8 cellular contexts compared by ENCODE assay signal in genomic region chr11:96388891-96389603, GRCh38. TPM values are rescaled to one million over a fixed set of nuclear protein-coding genes. Genes with fewer than 3 reads are reported as not detected.
DNase-seq lines count a peak whose midpoint lies in the region; ATAC-seq, FAIRE-seq and TF ChIP-seq lines count a peak whose summit lies in the region.

No MANE protein-coding gene starts in this region.

- H3K79me2 ChIP-seq in Karpas-422 (ENCODE audit: low read length): peaks cover 67% of the 10 kb centered on the region

- DNase-seq in NCI-H82 (lab: John Stamatoyannopoulos, UW) (peak; percentile 78), NCI-H82 treated with DMSO at 0.1 percent for 48 hours (lab: John Stamatoyannopoulos, UW; ENCODE audit: unreplicated experiment) (no peak), H54 (ENCODE audit: insufficient read length, low spot score) (peak; percentile 6), Karpas-422 (no peak), left ventricle myocardium superior (no peak), psoas muscle (no peak), cortex of kidney (lab: John Stamatoyannopoulos, UW) (no peak)

- H2AFZ ChIP-seq in Karpas-422 (ENCODE audit: low read length): peak overlapping the region; percentile 86

- peaks cover 40% of the 10 kb centered on the region for H3K36me3 Mint-ChIP-seq in activated T-helper 17 cell treated with anti-CD3 and anti-CD28 coated beads, Interleukin-2, amount 50 U/mL, for 72 hours (ENCODE audit: low read depth)

- peaks cover 2% of the 10 kb centered on the region; the same call in 1 of the 2 replicates for H4K20me1 ChIP-seq in Karpas-422 (ENCODE audit: insufficient read depth, low read depth, low read length)

- H3K9me3 Mint-ChIP-seq in activated T-helper 17 cell treated with anti-CD3 and anti-CD28 coated beads, Interleukin-2, amount 50 U/mL, for 72 hours: no peaks in the 10 kb centered on the region

- peak overlapping the region; percentile 82 for H3K4me3 ChIP-seq in Karpas-422 (ENCODE audit: low read length)
- peak overlapping the region; percentile 93 for H3K4me3 ChIP-seq in psoas muscle

- H3K27me3 ChIP-seq in Karpas-422 (ENCODE audit: low read length) (no peaks in the 10 kb centered on the region), psoas muscle (ENCODE audit: insufficient read depth in 3 of 3, low read length in 2 of 3) (no peaks in the 10 kb centered on the region)

- H3K9me2 ChIP-seq in Karpas-422 (replicated peaks; ENCODE audit: insufficient read depth, low read length): no peaks in the 10 kb centered on the region

- H3K36me3 ChIP-seq in Karpas-422 (ENCODE audit: insufficient read depth, low read length): peaks cover 26% of the 10 kb centered on the region
- peaks cover 0 to 16% of the 10 kb centered on the region in 2 donors for H3K36me3 ChIP-seq in psoas muscle (ENCODE audit: insufficient read depth in 1 of 2, low read depth in 1 of 2)

- H3K4me1 ChIP-seq in Karpas-422 (ENCODE audit: low read length) (peaks cover 29% of the 10 kb centered on the region), psoas muscle (peaks cover 12% of the 10 kb centered on the region)

- peak overlapping the region; percentile 55 for H3K27ac ChIP-seq in Karpas-422 (ENCODE audit: low read length)
- peak overlapping the region; percentile 92 for H3K27ac ChIP-seq in psoas muscle

- no peak for TF ChIP-seq CTCF in psoas muscle (IDR thresholded peaks at IDR 0.05)

- H3K9ac ChIP-seq in Karpas-422 (ENCODE audit: low read length): peak overlapping the region; percentile 75

- no peak for FAIRE-seq in H54 (lab: Jason Lieb, UNC)

- intact Hi-C loops in left ventricle myocardium superior (cut with micrococcal nuclease) (no loop called here), psoas muscle (cut with DNase I) (no loop called here)

- H3K27ac Mint-ChIP-seq in activated T-helper 17 cell treated with anti-CD3 and anti-CD28 coated beads, Interleukin-2, amount 50 U/mL, for 72 hours: peak overlapping the region; percentile 94

- 0 to 1% (median 0%) methylated on average over 21 of the region's 21 CpGs for WGBS in psoas muscle, 3 donors

- no peak for TF ChIP-seq POLR2A in H54 (IDR thresholded peaks at IDR 0.05; ENCODE audit: low read depth, low read length)

- H3K9me3 ChIP-seq in Karpas-422 (ENCODE audit: low read length) (no peaks in the 10 kb centered on the region), psoas muscle (no peaks in the 10 kb centered on the region)

- H3K4me2 ChIP-seq in Karpas-422 (ENCODE audit: low read depth, low read length, poor library complexity, severe bottlenecking): peak overlapping the region; percentile 81

- no peaks in the 10 kb centered on the region for H3K27me3 Mint-ChIP-seq in activated T-helper 17 cell treated with anti-CD3 and anti-CD28 coated beads, Interleukin-2, amount 50 U/mL, for 72 hours

- peak overlapping the region; percentile 95 for H3K4me3 Mint-ChIP-seq in activated T-helper 17 cell treated with anti-CD3 and anti-CD28 coated beads, Interleukin-2, amount 50 U/mL, for 72 hours

- peaks cover 20% of the 10 kb centered on the region for H3K4me1 Mint-ChIP-seq in activated T-helper 17 cell treated with anti-CD3 and anti-CD28 coated beads, Interleukin-2, amount 50 U/mL, for 72 hours

- ATAC-seq in activated T-helper 17 cell treated with anti-CD3 and anti-CD28 coated beads, Interleukin-2, amount 50 U/mL, for 72 hours (replicated peaks): peak; percentile 15
- ATAC-seq in left ventricle myocardium superior: peak; percentile 48
- peak; percentile 25 to 56 (median 33) for ATAC-seq in psoas muscle

RNA-seq across cellular contexts. Expression of gene CCDC82, which starts 0.7 kb away (rescaled TPM):
- 39.4 and 88.6 TPM in 2 replicates for total RNA-seq in Karpas-422 (2014; rRNA removed; shearing (Covaris generic); ENCODE audit: low replicate concordance)
- 10 to 100 TPM; 25.1 to 29.0 TPM for total RNA-seq in activated T-helper 17 cell treated with anti-CD3 and anti-CD28 coated beads, Interleukin-2, amount 50 U/mL, for 72 hours
- 14.1 TPM for total RNA-seq in left ventricle myocardium superior
- 10 to 100 TPM in 1 of 4 donors, 1 to 10 TPM in 3; 6.3 to 12.3 (median 8.6) TPM for total RNA-seq in psoas muscle
- polyA plus RNA-seq in psoas muscle: 10 to 100 TPM in 1 of 3 donors, 1 to 10 TPM in 2; 7.5 to 21.4 (median 9.3) TPM

RNA-seq across cellular contexts. Expression of gene JRKL, which starts 0.8 kb away (rescaled TPM):
- 17.4 and 18.6 TPM in 2 replicates for total RNA-seq in Karpas-422 (2014; rRNA removed; shearing (Covaris generic); ENCODE audit: low replicate concordance)
- 10 to 100 TPM in 1 of 2 donors, 1 to 10 TPM in 1; 7.3 to 12.8 TPM for total RNA-seq in activated T-helper 17 cell treated with anti-CD3 and anti-CD28 coated beads, Interleukin-2, amount 50 U/mL, for 72 hours
- 5.5 TPM for total RNA-seq in left ventricle myocardium superior
- total RNA-seq in psoas muscle: 1 to 10 TPM; 4.2 to 6.7 (median 5.3) TPM
- polyA plus RNA-seq in psoas muscle: 10 to 100 TPM in 1 of 3 donors, 1 to 10 TPM in 2; 3.2 to 10.9 (median 5.8) TPM

RNA-seq across cellular contexts. Expression of gene MAML2, which starts 46.1 kb away (rescaled TPM):
- 0.11 and 0.18 TPM in 2 replicates for total RNA-seq in Karpas-422 (2014; rRNA removed; shearing (Covaris generic); ENCODE audit: low replicate concordance)
- total RNA-seq in activated T-helper 17 cell treated with anti-CD3 and anti-CD28 coated beads, Interleukin-2, amount 50 U/mL, for 72 hours: 10 to 100 TPM; 11.2 to 17.4 TPM
- total RNA-seq in left ventricle myocardium superior (4.1 TPM), psoas muscle (1 to 10 TPM; 1.5 to 3.7 (median 2.1) TPM)
- polyA plus RNA-seq in psoas muscle: under 1 TPM; 0.39 to 0.97 (median 0.69) TPM

Comparison
In these comparisons a context has a peak if more than half of its experiments do, and no peak if none do; other contexts are left out.
1. DNase-seq: peak in NCI-H82 (single experiment) and H54 (single experiment); none in NCI-H82 treated with DMSO at 0.1 percent for 48 hours (single experiment), Karpas-422 (single experiment), left ventricle myocardium superior (single experiment), psoas muscle (0 of 2) and cortex of kidney (single experiment).
2. Peak in every context shown above with its lines, with median percentiles within 50 percentile points of each other: ATAC-seq.